In genomic region chr7:98420966-98421612, GRCh38 we compare ENCODE assay signal across 8 cellular contexts. TPM values are rescaled to one million over a fixed set of nuclear protein-coding genes. Genes with fewer than 3 reads are reported as not detected.
A peak's percentile ranks its signal among the peaks of the same experiment; 100 is the strongest.
DNase-seq lines count a peak whose midpoint lies in the region; ATAC-seq, FAIRE-seq and TF ChIP-seq lines count a peak whose summit lies in the region.

No MANE protein-coding gene starts in this region.

- H3K27me3 ChIP-seq in CD8-positive, alpha-beta memory T cell (ENCODE audit: insufficient read depth, low read length, poor library complexity, severe bottlenecking): no peaks in the 10 kb centered on the region
- H3K27me3 ChIP-seq in endothelial cell of umbilical vein (ENCODE audit: control insufficient read depth in 2 of 2, insufficient read depth in 2 of 2, low read length in 2 of 2): no peaks in the 10 kb centered on the region
- no peaks in the 10 kb centered on the region for H3K27me3 ChIP-seq in tibial nerve

- FAIRE-seq in endothelial cell of umbilical vein (lab: Jason Lieb, UNC): peak; percentile 58

- BruUV-seq in endothelial cell of umbilical vein (replicated peaks; lab: Mats Ljungman, UMichigan): no TSS peak

- H2AFZ ChIP-seq in endothelial cell of umbilical vein (ENCODE audit: low read depth, low read length): no peak overlapping the region

- ATAC-seq in activated CD8-positive, alpha-beta T cell treated with anti-CD3 and anti-CD28 coated beads, Interleukin-2, amount 10 ng/mL, durations not matched to agents 7 days and 5 days: peak; percentile 82
- no peak for ATAC-seq in HG03025 (IDR thresholded peaks at IDR 0.05; ENCODE audit: low FRiP score, unreplicated experiment)

- H3K36me3 Mint-ChIP-seq in CD8-positive, alpha-beta memory T cell: no peaks in the 10 kb centered on the region
- H3K36me3 Mint-ChIP-seq in activated CD8-positive, alpha-beta T cell treated with anti-CD3 and anti-CD28 coated beads, Interleukin-2, amount 10 ng/mL, durations not matched to agents 7 days and 5 days (ENCODE audit: low read depth): no peaks in the 10 kb centered on the region
- no peaks in the 10 kb centered on the region for H3K36me3 Mint-ChIP-seq in neural crest cell (ENCODE audit: low read depth)

- H3K9ac ChIP-seq in endothelial cell of umbilical vein (replicated peaks; ENCODE audit: extremely low read depth, insufficient read depth, low read length): no peak overlapping the region

- WGBS in tibial nerve, 2 donors: 34 to 43% methylated on average over 19 to 25 of the region's 27 CpGs

- no peak overlapping the region for H3K27ac Mint-ChIP-seq in CD8-positive, alpha-beta memory T cell
- no peak overlapping the region for H3K27ac Mint-ChIP-seq in activated CD8-positive, alpha-beta T cell treated with anti-CD3 and anti-CD28 coated beads, Interleukin-2, amount 10 ng/mL, durations not matched to agents 7 days and 5 days
- H3K27ac Mint-ChIP-seq in neural crest cell (ENCODE audit: unreplicated experiment): no peak overlapping the region

- no peaks in the 10 kb centered on the region for H3K9me3 ChIP-seq in CD8-positive, alpha-beta memory T cell (ENCODE audit: low read length)
- no peaks in the 10 kb centered on the region for H3K9me3 ChIP-seq in endothelial cell of umbilical vein (replicated peaks; ENCODE audit: control insufficient read depth, insufficient read depth, low read length)
- peaks cover 0 to 6% (median 0%) of the 10 kb centered on the region in 4 donors for H3K9me3 ChIP-seq in tibial nerve

- intact Hi-C loops in endothelial cell of umbilical vein (cut with micrococcal nuclease): loop anchor here (1.0 kb wide), 1 partner anchor 324 kb away; no protein-coding TSS in a partner anchor

- no peaks in the 10 kb centered on the region for H3K4me1 Mint-ChIP-seq in CD8-positive, alpha-beta memory T cell
- H3K4me1 Mint-ChIP-seq in activated CD8-positive, alpha-beta T cell treated with anti-CD3 and anti-CD28 coated beads, Interleukin-2, amount 10 ng/mL, durations not matched to agents 7 days and 5 days (ENCODE audit: low read depth): no peaks in the 10 kb centered on the region
- H3K4me1 Mint-ChIP-seq in neural crest cell: no peaks in the 10 kb centered on the region

- TF ChIP-seq POLR2A in endothelial cell of umbilical vein (IDR thresholded peaks at IDR 0.05; ENCODE audit: low read depth, low read length): no peak
- no peak for TF ChIP-seq POLR2A in tibial nerve (IDR thresholded peaks at IDR 0.05)

- H3K4me2 ChIP-seq in endothelial cell of umbilical vein (ENCODE audit: insufficient read depth, low read length): no peak overlapping the region

- H3K4me3 ChIP-seq in CD8-positive, alpha-beta memory T cell (ENCODE audit: low read length): no peak overlapping the region
- H3K4me3 ChIP-seq in HFF-Myc (replicated peaks; ENCODE audit: low read depth, low read length) (no peak overlapping the region), endothelial cell of umbilical vein (replicated peaks in 1 of 3; ENCODE audit: insufficient read depth in 1 of 3, low read depth in 1 of 3, low read length in 3 of 3) (no peak overlapping the region), tibial nerve (no peak overlapping the region)

- TF ChIP-seq EP300 in tibial nerve (IDR thresholded peaks at IDR 0.05): no peak

- peaks cover 0 to 2% (median 0%) of the 10 kb centered on the region in 5 donors for H3K9me3 Mint-ChIP-seq in CD8-positive, alpha-beta memory T cell
- no peaks in the 10 kb centered on the region for H3K9me3 Mint-ChIP-seq in activated CD8-positive, alpha-beta T cell treated with anti-CD3 and anti-CD28 coated beads, Interleukin-2, amount 10 ng/mL, durations not matched to agents 7 days and 5 days (ENCODE audit: insufficient read depth)
- H3K9me3 Mint-ChIP-seq in neural crest cell: no peaks in the 10 kb centered on the region

- CTCF ChIA-PET in CD8-positive, alpha-beta memory T cell (lab: Charles Lee): interaction anchor here (0.9 to 1.6 kb wide), 6 partner anchors 10 to 412 kb away, joined by 3 to 6 read pairs (median 3); no protein-coding TSS in a partner anchor
- CTCF ChIA-PET in activated CD8-positive, alpha-beta T cell treated with anti-CD3 and anti-CD28 coated beads, Interleukin-2, amount 10 ng/mL, durations not matched to agents 7 days and 5 days (lab: Charles Lee): interaction anchor here (0.7 to 5.1 kb wide), 5 partner anchors 11 to 421 kb away, joined by 3 to 17 read pairs (median 6); no protein-coding TSS in a partner anchor
- CTCF ChIA-PET in endothelial cell of umbilical vein (lab: Charles Lee): interaction anchor here (0.9 to 4.6 kb wide), 9 partner anchors 9 to 325 kb away, joined by 3 to 40 read pairs (median 4); no protein-coding TSS in a partner anchor

- H3K27me3 Mint-ChIP-seq in CD8-positive, alpha-beta memory T cell: peaks cover 28 to 30% of the 10 kb centered on the region in 2 donors
- H3K27me3 Mint-ChIP-seq in activated CD8-positive, alpha-beta T cell treated with anti-CD3 and anti-CD28 coated beads, Interleukin-2, amount 10 ng/mL, durations not matched to agents 7 days and 5 days (ENCODE audit: low read depth): no peaks in the 10 kb centered on the region
- peaks cover 13% of the 10 kb centered on the region for H3K27me3 Mint-ChIP-seq in neural crest cell (ENCODE audit: low read depth)

- no peaks in the 10 kb centered on the region for H3K79me2 ChIP-seq in endothelial cell of umbilical vein (ENCODE audit: control insufficient read depth, insufficient read depth, low read length)

- H3K4me3 Mint-ChIP-seq in CD8-positive, alpha-beta memory T cell: no peak overlapping the region
- no peak overlapping the region for H3K4me3 Mint-ChIP-seq in activated CD8-positive, alpha-beta T cell treated with anti-CD3 and anti-CD28 coated beads, Interleukin-2, amount 10 ng/mL, durations not matched to agents 7 days and 5 days
- H3K4me3 Mint-ChIP-seq in neural crest cell: no peak overlapping the region

- POLR2A ChIA-PET in CD8-positive, alpha-beta memory T cell (lab: Charles Lee): no interaction called here
- POLR2A ChIA-PET in activated CD8-positive, alpha-beta T cell treated with anti-CD3 and anti-CD28 coated beads, Interleukin-2, amount 10 ng/mL, durations not matched to agents 7 days and 5 days (lab: Charles Lee): interaction anchor here (0.6 kb wide), 1 partner anchor 20 kb away, joined by 3 read pairs; no protein-coding TSS in a partner anchor
- POLR2A ChIA-PET in endothelial cell of umbilical vein (lab: Charles Lee): interaction anchor here (0.7 kb wide), 1 partner anchor 166 kb away, joined by 4 read pairs; no protein-coding TSS in a partner anchor

- TF ChIP-seq CTCF in HFF-Myc (IDR thresholded peaks at IDR 0.05; ENCODE audit: low read depth, low read length, missing control alignments) (peak; percentile 93), endothelial cell of umbilical vein (IDR thresholded peaks at IDR 0.05; ENCODE audit: extremely low read depth in 1 of 2, insufficient read depth in 1 of 2, low read depth in 1 of 2, low read length in 2 of 2) (peak; percentile 79 to 95), neural crest cell (conservative IDR thresholded peaks at IDR 0.05) (peak; percentile 91), tibial nerve (IDR thresholded peaks at IDR 0.05) (peak in 4 of 5 experiments; percentile 24 to 53 (median 34))

- dilution Hi-C loops in endothelial cell of umbilical vein (cut with MboI; ENCODE audit: extremely low pct_ligation_motif_present, low sequenced_read_pairs): no loop called here

- H3K4me1 ChIP-seq in CD8-positive, alpha-beta memory T cell (ENCODE audit: insufficient read depth, low read length): no peaks in the 10 kb centered on the region
- H3K4me1 ChIP-seq in endothelial cell of umbilical vein (ENCODE audit: control insufficient read depth, extremely low read depth, insufficient read depth, low read length) (peaks cover 13% of the 10 kb centered on the region), tibial nerve (no peaks in the 10 kb centered on the region)

- no peaks in the 10 kb centered on the region for H3K9me1 ChIP-seq in endothelial cell of umbilical vein (replicated peaks; ENCODE audit: control insufficient read depth, extremely low read depth, insufficient read depth, low read length)

- H3K27ac ChIP-seq in CD8-positive, alpha-beta memory T cell (ENCODE audit: low read depth, low read length): no peak overlapping the region
- no peak overlapping the region for H3K27ac ChIP-seq in endothelial cell of umbilical vein (ENCODE audit: insufficient read depth, low read depth, low read length)
- no peak overlapping the region for H3K27ac ChIP-seq in tibial nerve

- peak; percentile 32 to 66 (median 36) for DNase-seq in CD8-positive, alpha-beta memory T cell
- DNase-seq in HFF-Myc (ENCODE audit: extremely low read depth, low read depth): no peak
- peak; percentile 28 to 69 for DNase-seq in NCI-H524 (lab: John Stamatoyannopoulos, UW)
- peak; percentile 66 for DNase-seq in activated CD8-positive, alpha-beta T cell treated with anti-CD3 and anti-CD28 coated beads, Interleukin-2, amount 10 ng/mL, durations not matched to agents 7 days and 5 days
- DNase-seq in endothelial cell of umbilical vein (ENCODE audit: low read depth, low spot score): peak; percentile 36
- DNase-seq in neural crest cell (ENCODE audit: low read depth, low spot score): peak; percentile 29
- DNase-seq in tibial nerve (ENCODE audit: low spot score in 2 of 2): no peak

- H3K36me3 ChIP-seq in CD8-positive, alpha-beta memory T cell (ENCODE audit: insufficient read depth, low read length): no peaks in the 10 kb centered on the region
- H3K36me3 ChIP-seq in endothelial cell of umbilical vein (ENCODE audit: control insufficient read depth in 2 of 2, extremely low read depth in 1 of 2, insufficient read depth in 2 of 2, low read length in 2 of 2): no peaks in the 10 kb centered on the region
- H3K36me3 ChIP-seq in tibial nerve: no peaks in the 10 kb centered on the region

- H4K20me1 ChIP-seq in endothelial cell of umbilical vein (replicated peaks; ENCODE audit: control insufficient read depth, extremely low read depth, insufficient read depth, low read length): no peaks in the 10 kb centered on the region

TF ChIP-seq in endothelial cell of umbilical vein, 7 proteins besides CTCF, POLR2A, EP300 and RAD21 (continues in another document):
- no peak for TF ChIP-seq GATA2 (IDR thresholded peaks at IDR 0.05; ENCODE audit: insufficient read depth, insufficient read length, low read depth, low read length)

RNA-seq across cellular contexts. Expression of gene BAIAP2L1, which starts 20.2 kb away (rescaled TPM):
- 1 to 10 TPM in 1 of 2 experiments, under 1 TPM in 1; 0.58 to 1.3 TPM for total RNA-seq in CD8-positive, alpha-beta memory T cell
- 0.29 TPM for polyA plus RNA-seq in CD8-positive, alpha-beta memory T cell
- total RNA-seq in activated CD8-positive, alpha-beta T cell treated with anti-CD3 and anti-CD28 coated beads, Interleukin-2, amount 10 ng/mL, durations not matched to agents 7 days and 5 days: 1 to 10 TPM in 1 of 2 experiments, under 1 TPM in 1; 0.89 to 1.0 TPM
- total RNA-seq in endothelial cell of umbilical vein (1.1 and 1.2 TPM in 2 replicates), neural crest cell (1.5 and 2.1 TPM in 2 replicates), tibial nerve (1 to 10 TPM in 3 of 4 donors, under 1 TPM in 1; 0.42 to 2.7 (median 1.7) TPM)
- polyA plus RNA-seq in endothelial cell of umbilical vein: 0.32 and 0.35 TPM in 2 replicates
- 0.44 and 0.49 TPM in 2 replicates for polyA plus RNA-seq in endothelial cell of umbilical vein (2011; cell fraction: cytosol; rRNA removed)
- polyA plus RNA-seq in endothelial cell of umbilical vein (2011; cell fraction: nucleus; rRNA removed): 0.66 and 0.78 TPM in 2 replicates
- 1.5 and 1.7 TPM in 2 replicates for polyA plus RNA-seq in endothelial cell of umbilical vein (2012)
- 0.49 and 0.64 TPM in 2 replicates for polyA minus RNA-seq in endothelial cell of umbilical vein
- 10.0 TPM for polyA minus RNA-seq in endothelial cell of umbilical vein (2011; cell fraction: cytosol; rRNA and poly(A)+ RNA removed)
- polyA minus RNA-seq in endothelial cell of umbilical vein (2011; cell fraction: nucleus; rRNA and poly(A)+ RNA removed): 0.34 TPM in 2 replicates

Comparison
In these comparisons a context has a peak if more than half of its experiments do, and no peak if none do; other contexts are left out.
1. DNase-seq: peak in CD8-positive, alpha-beta memory T cell (5 of 5), NCI-H524 (2 of 2), activated CD8-positive, alpha-beta T cell treated with anti-CD3 and anti-CD28 coated beads, Interleukin-2, amount 10 ng/mL, durations not matched to agents 7 days and 5 days (single experiment), endothelial cell of umbilical vein (single experiment) and neural crest cell (single experiment); none in HFF-Myc (single experiment) and tibial nerve (0 of 2).
2. CTCF ChIP-seq: peak in every context shown above with its lines; median percentile 93 in HFF-Myc; 91 in neural crest cell; 87 in endothelial cell of umbilical vein; 34 in tibial nerve.